3 cellular contexts compared by ENCODE assay signal in genomic region chr4:89739589-89739988, GRCh38.
TF ChIP-seq lines count a peak whose summit lies in the region.

No MANE protein-coding gene starts in this region.

TF ChIP-seq in HepG2, 621 proteins besides CTCF, POLR2A, EP300 and RAD21:
- TF ChIP-seq TOPORS (CRISPR knock-in tag; IDR thresholded peaks at IDR 0.05), result no peak
- peak; percentile 36; the same call in 1 of the 2 replicates for TF ChIP-seq CEBPB (IDR thresholded peaks at IDR 0.05; ENCODE audit: borderline replicate concordance, low read depth, low read length)
- TF ChIP-seq ZNF318 (CRISPR knock-in tag; IDR thresholded peaks at IDR 0.05), result no peak
- no peak for TF ChIP-seq YEATS2 (CRISPR knock-in tag; IDR thresholded peaks at IDR 0.05; ENCODE audit: borderline replicate concordance)
- no peak for TF ChIP-seq ZNF280B (CRISPR knock-in tag; IDR thresholded peaks at IDR 0.05; ENCODE audit: borderline replicate concordance)
- TF ChIP-seq CCDC6 (CRISPR knock-in tag; IDR thresholded peaks at IDR 0.05), result no peak

TF ChIP-seq in IMR-90, 13 proteins besides CTCF, POLR2A, EP300 and RAD21:
- TF ChIP-seq ELK1 (IDR thresholded peaks at IDR 0.05; ENCODE audit: borderline replicate concordance, low read depth, low read length) (no peak), USF2 (IDR thresholded peaks at IDR 0.05; ENCODE audit: low read depth, low read length) (no peak), NFE2L2 (IDR thresholded peaks at IDR 0.05; ENCODE audit: low read depth, low read length) (no peak), BHLHE40 (IDR thresholded peaks at IDR 0.05; ENCODE audit: low read depth, low read length) (no peak), RFX5 (IDR thresholded peaks at IDR 0.05; ENCODE audit: low read depth, low read length) (no peak), CEBPB (IDR thresholded peaks at IDR 0.05; ENCODE audit: low read depth, low read length) (peak; percentile 52; the same call in 1 of the 2 replicates)

TF ChIP-seq in K562, 482 proteins besides CTCF, POLR2A, EP300 and RAD21:
- TF ChIP-seq CEBPG (CRISPR knock-in tag; IDR thresholded peaks at IDR 0.05), result no peak
- TF ChIP-seq CEBPG (tag; conservative IDR thresholded peaks at IDR 0.05 in 1 of 2, IDR thresholded peaks at IDR 0.05 in 1 of 2), result peak in 1 of 2 experiments; percentile 57; a peak in 2 of 4 replicates
- TF ChIP-seq ZSCAN32 (CRISPR knock-in tag; IDR thresholded peaks at IDR 0.05), result no peak
- 0 out of 2 replicates have a peak, but pooled peaks have one; percentile 22 for TF ChIP-seq CEBPB (tag; IDR thresholded peaks at IDR 0.05)
